Comparison of ENCODE assay signal across 20 cellular contexts in genomic region chr17:50358177-50358576, GRCh38.
"Had no signal": no experiment of that assay in that cellular context is flagged by ENCODE, and none has a peak within 500 bp of the region (broad histone marks: within the 10 kb centered on the region; RNA-seq: fewer than 3 reads in every experiment).

No MANE protein-coding gene starts in this region.

- H3K27ac Mint-ChIP-seq: nephron; neural progenitor cell; stimulated activated naive B cell treated with anti-CD40 and anti-IgM and Interleukin-4, amounts not matched to agents 10 μg/mL and 1 μg/mL and 100 μg/mL, for 72 hours; stimulated activated naive CD8-positive, alpha-beta T cell treated with anti-CD3 and anti-CD28 coated beads, Interleukin-15, Interleukin-2, amounts not matched to agents 100 ng/mL and 50 ng/mL, for 24 hours had no signal

- H3K36me3 ChIP-seq: neural progenitor cell had no signal

- H3K4me3 ChIP-seq: hepatocyte, left lung, neural progenitor cell, prostate gland, right atrium auricular region, skin epidermis, spleen, thyroid gland, vagina had no signal

- H3K27ac ChIP-seq: hepatocyte, left lung, neural progenitor cell, prostate gland, right atrium auricular region, skin epidermis, spleen, thyroid gland, vagina had no signal

- H3K27me3 Mint-ChIP-seq: effector memory CD8-positive, alpha-beta T cell; naive thymus-derived CD4-positive, alpha-beta T cell; stimulated activated naive B cell treated with anti-CD40 and anti-IgM and Interleukin-4, amounts not matched to agents 10 μg/mL and 1 μg/mL and 100 μg/mL, for 72 hours; stimulated activated naive CD8-positive, alpha-beta T cell treated with anti-CD3 and anti-CD28 coated beads, Interleukin-15, Interleukin-2, amounts not matched to agents 100 ng/mL and 50 ng/mL, for 24 hours had no signal

- H3K79me2 ChIP-seq: hepatocyte had no signal

- H3K4me2 ChIP-seq: hepatocyte, neural progenitor cell had no signal

- H3K9me3 Mint-ChIP-seq: effector memory CD8-positive, alpha-beta T cell; nephron; neural progenitor cell; stimulated activated naive B cell treated with anti-CD40 and anti-IgM and Interleukin-4, amounts not matched to agents 10 μg/mL and 1 μg/mL and 100 μg/mL, for 72 hours; stimulated activated naive CD8-positive, alpha-beta T cell treated with anti-CD3 and anti-CD28 coated beads, Interleukin-15, Interleukin-2, amounts not matched to agents 100 ng/mL and 50 ng/mL, for 24 hours had no signal

- H3K4me1 ChIP-seq: prostate gland had no signal

- H3K27me3 ChIP-seq: hepatocyte, left lung, neural progenitor cell, right atrium auricular region, spleen, thyroid gland, vagina had no signal

- H3K9me3 ChIP-seq: left lung, prostate gland, right atrium auricular region, spleen, thyroid gland, vagina had no signal

- H2AFZ ChIP-seq: hepatocyte, neural progenitor cell had no signal

- ATAC-seq: effector memory CD8-positive, alpha-beta T cell; left cardiac atrium; left lung; naive thymus-derived CD4-positive, alpha-beta T cell; stimulated activated naive B cell treated with anti-CD40 and anti-IgM and Interleukin-4, amounts not matched to agents 10 μg/mL and 1 μg/mL and 100 μg/mL, for 72 hours had no signal

- H3K4me3 Mint-ChIP-seq: effector memory CD8-positive, alpha-beta T cell; naive thymus-derived CD4-positive, alpha-beta T cell; nephron; neural progenitor cell; stimulated activated naive B cell treated with anti-CD40 and anti-IgM and Interleukin-4, amounts not matched to agents 10 μg/mL and 1 μg/mL and 100 μg/mL, for 72 hours; stimulated activated naive CD8-positive, alpha-beta T cell treated with anti-CD3 and anti-CD28 coated beads, Interleukin-15, Interleukin-2, amounts not matched to agents 100 ng/mL and 50 ng/mL, for 24 hours had no signal

- DNase-seq: cortex of kidney; effector memory CD8-positive, alpha-beta T cell; left cardiac atrium; left lung; mesenchymal stem cell; midbrain; naive thymus-derived CD4-positive, alpha-beta T cell; spleen; stimulated activated CD4-positive, alpha-beta T cell treated with anti-CD3 and anti-CD28 coated beads, Interleukin-4, amount 100 ng/mL, for 4 hours; stimulated activated naive B cell treated with anti-CD40 and anti-IgM and Interleukin-4, amounts not matched to agents 10 μg/mL and 1 μg/mL and 100 μg/mL, for 72 hours; thyroid gland; trophoblast cell had no signal
